ENCODE assay signal across 28 cellular contexts in the genomic region with DNA sequence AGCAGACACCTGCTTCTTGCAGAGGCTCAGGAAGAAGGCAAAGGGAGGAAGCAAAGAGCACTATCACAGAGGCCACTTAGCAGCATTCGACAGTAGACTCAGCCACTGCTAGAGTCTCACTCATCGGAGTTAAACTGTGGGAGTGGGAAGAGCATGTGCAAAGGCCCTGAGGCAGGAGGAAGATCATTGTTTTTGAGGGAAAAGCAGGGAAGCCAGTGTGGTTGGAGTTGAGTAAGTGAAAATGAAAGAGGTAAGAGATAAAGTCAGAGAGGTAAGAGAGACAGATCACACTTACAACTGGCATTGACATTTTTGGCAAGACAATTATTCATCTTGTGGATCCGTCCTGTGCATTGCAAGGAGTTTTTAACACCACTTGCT. TPM values are rescaled to one million over a fixed set of nuclear protein-coding genes. Genes with fewer than 3 reads are reported as not detected.
"Had no signal": no experiment of that assay in that cellular context is flagged by ENCODE, and none has a peak within 500 bp of the region (broad histone marks: within the 10 kb centered on the region; RNA-seq: fewer than 3 reads in every experiment).

No MANE protein-coding gene starts in this region.

- H3K4me3 Mint-ChIP-seq: activated CD8-positive, alpha-beta T cell treated with anti-CD3 and anti-CD28 coated beads for 36 hours; activated naive CD8-positive, alpha-beta T cell treated with anti-CD3 and anti-CD28 coated beads for 36 hours; activated T-cell treated with anti-CD3 and anti-CD28 coated beads, Interleukin-2, amount 50 U/mL, for 72 hours; activated T-helper 17 cell treated with anti-CD3 and anti-CD28 coated beads, Interleukin-2, amount 50 U/mL, for 72 hours; central memory CD8-positive, alpha-beta T cell had no signal

- H3K36me3 Mint-ChIP-seq: activated naive CD8-positive, alpha-beta T cell treated with anti-CD3 and anti-CD28 coated beads for 36 hours had no signal

- H3K27ac ChIP-seq: brain microvascular endothelial cell, cardiac muscle cell, colonic mucosa, PC-9, RWPE1, WERI-Rb-1 had no signal

- H3K4me1 ChIP-seq: colonic mucosa had no signal

- H3K4me1 Mint-ChIP-seq: activated naive CD8-positive, alpha-beta T cell treated with anti-CD3 and anti-CD28 coated beads for 36 hours; activated T-helper 17 cell treated with anti-CD3 and anti-CD28 coated beads, Interleukin-2, amount 50 U/mL, for 72 hours; central memory CD8-positive, alpha-beta T cell had no signal

- DNase-seq: activated CD4-positive, alpha-beta T cell treated with anti-CD3 and anti-CD28 coated beads for 1 hour; activated CD4-positive, CD25-positive, alpha-beta regulatory T cell; activated naive CD4-positive, alpha-beta T cell; activated T-cell treated with anti-CD3 and anti-CD28 coated beads, Interleukin-2, amount 50 U/mL, for 1 hour; NCI-H1417 treated with DMSO at 0.1 percent for 48 hours; NCI-H187 treated with DMSO at 0.1 percent for 48 hours; SIG-M5 had no signal

- H2AFZ ChIP-seq: PC-9 had no signal

- H3K9me3 ChIP-seq: colonic mucosa had no signal

- H3K9me3 Mint-ChIP-seq: activated CD8-positive, alpha-beta T cell treated with anti-CD3 and anti-CD28 coated beads for 36 hours; activated naive CD8-positive, alpha-beta T cell treated with anti-CD3 and anti-CD28 coated beads for 36 hours; activated T-cell treated with anti-CD3 and anti-CD28 coated beads, Interleukin-2, amount 50 U/mL, for 72 hours; activated T-helper 17 cell treated with anti-CD3 and anti-CD28 coated beads, Interleukin-2, amount 50 U/mL, for 72 hours had no signal

- H3K36me3 ChIP-seq: brain microvascular endothelial cell, cardiac muscle cell, colonic mucosa, WERI-Rb-1 had no signal

- H3K27ac Mint-ChIP-seq: activated CD8-positive, alpha-beta T cell treated with anti-CD3 and anti-CD28 coated beads for 36 hours; activated naive CD8-positive, alpha-beta T cell treated with anti-CD3 and anti-CD28 coated beads for 36 hours; activated T-cell treated with anti-CD3 and anti-CD28 coated beads, Interleukin-2, amount 50 U/mL, for 72 hours; activated T-helper 17 cell treated with anti-CD3 and anti-CD28 coated beads, Interleukin-2, amount 50 U/mL, for 72 hours had no signal

- H3K27me3 ChIP-seq: brain microvascular endothelial cell, colonic mucosa had no signal

- ATAC-seq: activated CD8-positive, alpha-beta T cell treated with anti-CD3 and anti-CD28 coated beads for 36 hours had no signal

- H3K4me3 ChIP-seq: cardiac muscle cell, colonic mucosa, PC-9 had no signal

RNA-seq across cellular contexts. Expression of gene CEACAM20, which starts 41.1 kb away (rescaled TPM):
- total RNA-seq: activated CD8-positive, alpha-beta memory T cell treated with anti-CD3 and anti-CD28 coated beads for 36 hours; activated CD8-positive, alpha-beta T cell treated with anti-CD3 and anti-CD28 coated beads for 36 hours; activated naive CD8-positive, alpha-beta T cell treated with anti-CD3 and anti-CD28 coated beads for 36 hours; activated T-cell treated with anti-CD3 and anti-CD28 coated beads, Interleukin-2, amount 50 U/mL, for 72 hours; activated T-helper 17 cell treated with anti-CD3 and anti-CD28 coated beads, Interleukin-2, amount 50 U/mL, for 72 hours; aorta; cardiac muscle cell; chondrocyte; M059J; NCI-H460; OCI-LY7; PC-9; Right ventricle myocardium inferior; SK-MEL-5; T-helper 1 cell treated with Interleukin-12 subunit alpha and Interleukin-12 subunit beta and Interleukin-4 antibody, amounts not matched to agents 30 ng/mL and 1 ng/mL, for 36 hours; T-helper 2 cell treated with Interferon-gamma antibody and Interleukin-4, amounts not matched to agents 100 ng/mL and 5 ng/mL, for 36 hours had no signal
- polyA plus RNA-seq: cardiac muscle cell had no signal

RNA-seq across cellular contexts. Expression of gene IGSF23, which starts 42.8 kb away (rescaled TPM):
- total RNA-seq: activated CD8-positive, alpha-beta memory T cell treated with anti-CD3 and anti-CD28 coated beads for 36 hours; activated CD8-positive, alpha-beta T cell treated with anti-CD3 and anti-CD28 coated beads for 36 hours; activated naive CD8-positive, alpha-beta T cell treated with anti-CD3 and anti-CD28 coated beads for 36 hours; activated T-cell treated with anti-CD3 and anti-CD28 coated beads, Interleukin-2, amount 50 U/mL, for 72 hours; activated T-helper 17 cell treated with anti-CD3 and anti-CD28 coated beads, Interleukin-2, amount 50 U/mL, for 72 hours; aorta; cardiac muscle cell; chondrocyte; colonic mucosa; NCI-H460; OCI-LY7; PC-9; Right ventricle myocardium inferior; SK-MEL-5; T-helper 1 cell treated with Interleukin-12 subunit alpha and Interleukin-12 subunit beta and Interleukin-4 antibody, amounts not matched to agents 30 ng/mL and 1 ng/mL, for 36 hours; T-helper 2 cell treated with Interferon-gamma antibody and Interleukin-4, amounts not matched to agents 100 ng/mL and 5 ng/mL, for 36 hours had no signal
- polyA plus RNA-seq: cardiac muscle cell had no signal
